Comparison of ENCODE assay signal across 8 cellular contexts in the genomic region with DNA sequence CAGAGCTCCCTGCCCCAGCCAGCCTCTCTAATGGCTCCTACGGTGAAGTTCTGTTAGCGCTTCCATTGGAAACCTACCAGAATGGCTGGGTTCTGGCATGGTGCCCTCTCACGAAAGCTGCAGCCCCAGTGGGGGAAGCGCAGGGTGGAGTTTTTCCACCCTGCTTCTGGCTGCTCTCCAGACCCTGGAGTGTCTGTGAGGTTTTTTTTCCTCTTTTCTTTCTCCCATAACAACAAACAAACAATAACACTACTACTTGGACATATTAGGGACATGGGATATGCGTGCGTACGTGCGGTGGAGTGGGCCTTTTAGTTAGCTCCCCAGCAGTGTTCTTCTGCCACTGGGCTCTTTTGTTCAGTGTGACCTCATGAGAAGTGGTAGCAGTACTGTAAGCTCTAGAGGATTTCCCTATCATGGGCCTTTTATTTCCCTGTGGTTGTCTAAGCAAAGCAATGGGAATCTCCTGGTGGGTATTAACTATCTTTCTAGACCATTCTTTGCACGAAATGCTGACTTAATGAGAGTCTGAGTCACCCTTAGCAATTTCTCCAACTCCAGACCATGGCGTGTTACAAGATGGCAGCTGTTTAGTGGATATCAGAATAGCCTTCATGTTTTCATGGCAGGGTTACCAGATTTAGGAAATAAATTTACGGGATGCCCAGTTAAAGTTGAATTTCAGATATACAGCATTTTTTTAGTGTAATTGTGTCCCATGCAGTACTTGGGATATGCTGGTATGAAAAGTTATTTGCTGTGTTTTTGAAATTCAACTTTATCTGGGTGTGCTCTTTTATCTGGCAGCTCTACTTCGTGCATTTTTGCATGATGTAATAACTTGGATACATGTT.
DNase-seq lines count a peak whose midpoint lies in the region; ATAC-seq and TF ChIP-seq lines count a peak whose summit lies in the region.

No MANE protein-coding gene starts in this region.

- in situ Hi-C loops in GM23248 (cut with MboI): no loop called here

- peak in 1 of 4 donors; percentile 34 for TF ChIP-seq EP300 in sigmoid colon (IDR thresholded peaks at IDR 0.05)

- peaks cover 91% of the 10 kb centered on the region for H3K79me2 ChIP-seq in GM23248 (ENCODE audit: insufficient read depth)

- H3K36me3 ChIP-seq in GM23248 (ENCODE audit: low read depth) (peaks cover 6% of the 10 kb centered on the region; the same call in 1 of the 2 replicates), sigmoid colon (no peaks in the 10 kb centered on the region)

- DNase-seq in GM23248 (peak; percentile 98), Right ventricle myocardium inferior (ENCODE audit: missing footprints) (peak; percentile 88), sigmoid colon (peak; percentile 89), NCI-H1436 (lab: John Stamatoyannopoulos, UW) (no peak), OCI-M2 (lab: John Stamatoyannopoulos, UW; ENCODE audit: unreplicated experiment) (no peak), NCI-H187 treated with DMSO at 0.1 percent for 48 hours (lab: John Stamatoyannopoulos, UW) (no peak)

- H3F3A ChIP-seq in GM23248 (ENCODE audit: insufficient read depth): peaks cover 62% of the 10 kb centered on the region

- H3K27ac ChIP-seq in GM23248 (peak overlapping the region; percentile 96), sigmoid colon (peak overlapping the region; percentile 71 to 88 (median 77))

- TF ChIP-seq CTCF in sigmoid colon (IDR thresholded peaks at IDR 0.05): no peak

- H3K4me3 ChIP-seq in GM23248: peak overlapping the region; percentile 55
- H3K4me3 ChIP-seq in sigmoid colon: no peak overlapping the region

- H3K4me2 ChIP-seq in GM23248 (ENCODE audit: unreplicated experiment): peak overlapping the region; percentile 72

- intact Hi-C loops in Right ventricle myocardium inferior (cut with DNase I): loop anchor here (2.0 to 5.0 kb wide), 5 partner anchors 49 to 161 kb away; no protein-coding TSS in a partner anchor
- intact Hi-C loops in sigmoid colon (cut with DNase I): loop anchor here (5.0 kb wide), 2 partner anchors 56 to 159 kb away; no protein-coding TSS in a partner anchor

- no peaks in the 10 kb centered on the region for H4K20me1 ChIP-seq in GM23248 (ENCODE audit: insufficient read depth)

- no peaks in the 10 kb centered on the region for H3K27me3 ChIP-seq in GM23248 (replicated peaks; ENCODE audit: insufficient read depth)
- H3K27me3 ChIP-seq in sigmoid colon: no peaks in the 10 kb centered on the region

- WGBS in GM23248 (ENCODE audit: low coverage in 1 of 2, low lambda C conversion rate in 2 of 2, missing lambda C conversion rate in 2 of 2), 2 experiments: 1 to 2% methylated on average over 12 of the region's 12 CpGs
- 45 to 60% methylated on average over 12 of the region's 12 CpGs for WGBS in sigmoid colon, 2 donors

- peak; percentile 54 for ATAC-seq in SK-N-SH treated with all-trans-retinoic acid at 6 μM for 48 hours
- peak; percentile 90 for ATAC-seq in Right ventricle myocardium inferior
- ATAC-seq in HG03095 (IDR thresholded peaks at IDR 0.05; ENCODE audit: unreplicated experiment): no peak

- H2AFZ ChIP-seq in GM23248: no peak overlapping the region

- TF ChIP-seq POLR2A in sigmoid colon (IDR thresholded peaks at IDR 0.05): no peak

- no peaks in the 10 kb centered on the region for H3K9me2 ChIP-seq in GM23248 (ENCODE audit: insufficient read depth)

- H3K9me3 ChIP-seq in GM23248 (ENCODE audit: low read depth): no peaks in the 10 kb centered on the region
- no peaks in the 10 kb centered on the region for H3K9me3 ChIP-seq in sigmoid colon

- H3K9ac ChIP-seq in GM23248: peak overlapping the region; percentile 77

- H3K4me1 ChIP-seq in GM23248 (ENCODE audit: insufficient read depth): peaks cover 63% of the 10 kb centered on the region
- H3K4me1 ChIP-seq in sigmoid colon: peaks cover 0 to 62% (median 46%) of the 10 kb centered on the region in 4 donors

TF ChIP-seq in SK-N-SH treated with all-trans-retinoic acid at 6 μM for 48 hours, 23 proteins besides CTCF, POLR2A, EP300 and RAD21:
- TF ChIP-seq ZFP30 (CRISPR knock-in tag; IDR thresholded peaks at IDR 0.05) (no peak), ZC3H10 (CRISPR knock-in tag; IDR thresholded peaks at IDR 0.05) (no peak), RARB (CRISPR knock-in tag; IDR thresholded peaks at IDR 0.05) (no peak), PPARA (CRISPR knock-in tag; IDR thresholded peaks at IDR 0.05; ENCODE audit: borderline replicate concordance) (no peak), BACH2 (CRISPR knock-in tag; IDR thresholded peaks at IDR 0.05; ENCODE audit: borderline replicate concordance) (no peak), ZNF8 (CRISPR knock-in tag; IDR thresholded peaks at IDR 0.05) (no peak)

Comparison
In these comparisons a context has a peak if more than half of its experiments do, and no peak if none do; other contexts are left out.
1. DNase-seq: peak in GM23248 (single experiment), Right ventricle myocardium inferior (single experiment) and sigmoid colon (single experiment); none in NCI-H1436 (single experiment), OCI-M2 (single experiment) and NCI-H187 treated with DMSO at 0.1 percent for 48 hours (single experiment).